Comparison of ENCODE assay signal across 8 cellular contexts in the genomic region with DNA sequence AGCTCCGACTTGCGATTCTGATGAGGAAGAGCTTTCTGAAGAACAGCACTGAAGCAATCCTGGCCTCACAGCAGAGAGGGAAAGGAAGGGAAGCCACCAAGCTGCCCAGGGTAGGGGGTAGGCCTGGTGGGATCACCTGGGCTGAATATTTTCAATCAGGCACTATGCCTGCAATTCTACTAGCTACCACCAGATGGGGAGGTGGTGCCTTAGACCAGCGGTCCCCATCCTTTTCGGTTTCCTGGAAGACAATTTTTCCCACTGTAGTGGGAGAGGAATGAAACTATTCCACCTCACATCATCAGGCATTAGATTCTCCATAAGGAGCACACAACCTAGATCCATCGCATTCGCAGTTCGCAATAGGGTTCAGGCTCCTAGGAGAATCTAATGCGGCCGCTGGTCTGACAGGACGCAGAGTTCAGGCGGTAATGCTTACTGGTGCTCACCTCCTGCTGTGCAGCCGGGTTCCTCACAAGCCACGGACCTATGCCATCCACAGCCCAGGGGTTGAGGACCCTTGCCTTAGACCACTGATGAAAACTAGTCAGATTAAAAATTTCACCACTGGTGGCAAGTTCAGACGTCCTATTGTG. TPM values are rescaled to one million over a fixed set of nuclear protein-coding genes. Genes with fewer than 3 reads are reported as not detected.
DNase-seq lines count a peak whose midpoint lies in the region; ATAC-seq, FAIRE-seq and TF ChIP-seq lines count a peak whose summit lies in the region.

No MANE protein-coding gene starts in this region.

- H2AFZ ChIP-seq in SU-DHL-6 (ENCODE audit: low read depth, low read length, severe bottlenecking) = no peak overlapping the region

- no peaks in the 10 kb centered on the region for H4K20me1 ChIP-seq in SU-DHL-6 (ENCODE audit: low read depth, low read length)

- no peak overlapping the region for H3K4me3 ChIP-seq in AG10803 (ENCODE audit: low read length)
- H3K4me3 ChIP-seq in SU-DHL-6 (ENCODE audit: insufficient read depth, low read length, poor library complexity, severe bottlenecking) = no peak overlapping the region
- H3K4me3 ChIP-seq in kidney epithelial cell (ENCODE audit: low read depth, low read length) = no peak overlapping the region

- peaks cover 8% of the 10 kb centered on the region for H3K4me1 Mint-ChIP-seq in activated naive CD8-positive, alpha-beta T cell treated with anti-CD3 and anti-CD28 coated beads for 36 hours

- H3K27ac ChIP-seq in SU-DHL-6 (ENCODE audit: low read depth, low read length) = no peak overlapping the region

- H3K9ac ChIP-seq in SU-DHL-6 (ENCODE audit: low read length) = no peak overlapping the region

- DNase-seq in AG10803 (ENCODE audit: low read depth) (no peak), GM12891 (ENCODE audit: insufficient read length, low spot score) (peak; percentile 46), kidney epithelial cell (ENCODE audit: low read depth) (no peak), RPMI8226 (no peak)
- DNase-seq in activated naive CD8-positive, alpha-beta T cell treated with anti-CD3 and anti-CD28 coated beads for 36 hours = no peak

- peaks cover 20% of the 10 kb centered on the region for H3K79me2 ChIP-seq in SU-DHL-6 (ENCODE audit: insufficient read depth, low read length)

- H3K4me3 Mint-ChIP-seq in activated naive CD8-positive, alpha-beta T cell treated with anti-CD3 and anti-CD28 coated beads for 36 hours = no peak overlapping the region

- no peak overlapping the region for H3K4me2 ChIP-seq in SU-DHL-6 (ENCODE audit: low read depth, low read length, poor library complexity, severe bottlenecking)

- H3K36me3 ChIP-seq in SU-DHL-6 (ENCODE audit: low read length) (no peaks in the 10 kb centered on the region), kidney epithelial cell (ENCODE audit: control insufficient read depth, insufficient read depth, low read length) (no peaks in the 10 kb centered on the region)

- peaks cover 19% of the 10 kb centered on the region for H3F3A ChIP-seq in SU-DHL-6 (ENCODE audit: insufficient read depth)

- H3K9me2 ChIP-seq in SU-DHL-6 (replicated peaks; ENCODE audit: insufficient read depth, low read length) = no peaks in the 10 kb centered on the region

- no peak for ATAC-seq in HG02763 (IDR thresholded peaks at IDR 0.05; ENCODE audit: unreplicated experiment)
- ATAC-seq in HG03159 (IDR thresholded peaks at IDR 0.05; ENCODE audit: unreplicated experiment) = no peak

- H3K27ac Mint-ChIP-seq in activated naive CD8-positive, alpha-beta T cell treated with anti-CD3 and anti-CD28 coated beads for 36 hours = no peak overlapping the region

- TF ChIP-seq CTCF in AG10803 (conservative IDR thresholded peaks at IDR 0.05; ENCODE audit: low read length) = peak; percentile 51
- TF ChIP-seq CTCF in SU-DHL-6 (IDR thresholded peaks at IDR 0.05; ENCODE audit: insufficient read depth, low read length, poor library complexity, severe bottlenecking) = peak; percentile 57
- peak; percentile 56 for TF ChIP-seq CTCF in kidney epithelial cell (IDR thresholded peaks at IDR 0.05; ENCODE audit: insufficient read depth, low read length, poor library complexity, severe bottlenecking)

- H3K36me3 Mint-ChIP-seq in activated naive CD8-positive, alpha-beta T cell treated with anti-CD3 and anti-CD28 coated beads for 36 hours = peaks cover 7% of the 10 kb centered on the region

- peaks cover 5% of the 10 kb centered on the region for H3K9me3 Mint-ChIP-seq in activated naive CD8-positive, alpha-beta T cell treated with anti-CD3 and anti-CD28 coated beads for 36 hours

- H3K27me3 ChIP-seq in SU-DHL-6 (ENCODE audit: low read length) (no peaks in the 10 kb centered on the region), kidney epithelial cell (ENCODE audit: control insufficient read depth, insufficient read depth, low read length) (no peaks in the 10 kb centered on the region)

- peak; percentile 63 for FAIRE-seq in GM12891 (lab: Jason Lieb, UNC)

- H3K9me3 ChIP-seq in SU-DHL-6 (ENCODE audit: insufficient read depth, low read length) = no peaks in the 10 kb centered on the region

- H3K27me3 Mint-ChIP-seq in activated naive CD8-positive, alpha-beta T cell treated with anti-CD3 and anti-CD28 coated beads for 36 hours = peaks cover 4% of the 10 kb centered on the region

- no peak for TF ChIP-seq POLR2A in GM12891 (IDR thresholded peaks at IDR 0.05; ENCODE audit: low read depth, low read length)

TF ChIP-seq in GM12891, 5 proteins besides CTCF, POLR2A, EP300 and RAD21:
- no peak for TF ChIP-seq PAX5 (IDR thresholded peaks at IDR 0.05; ENCODE audit: insufficient read depth, low read length, severe bottlenecking)
- TF ChIP-seq POU2F2 (IDR thresholded peaks at IDR 0.05; ENCODE audit: low read depth, low read length) = no peak
- TF ChIP-seq TAF1 (IDR thresholded peaks at IDR 0.05; ENCODE audit: low read depth, low read length) = no peak
- TF ChIP-seq POLR2AphosphoS5 (IDR thresholded peaks at IDR 0.05; ENCODE audit: low read depth, low read length) = no peak
- TF ChIP-seq SPI1 (IDR thresholded peaks at IDR 0.05; ENCODE audit: low read depth, low read length) = no peak

RNA-seq across cellular contexts. Expression of gene LRRC20, which starts 2.7 kb away (rescaled TPM):
- polyA plus RNA-seq in GM12891 (2012; ENCODE audit: low read depth, missing spikeins) = 11.6 TPM
- 37.9 and 72.1 TPM in 2 replicates for total RNA-seq in kidney epithelial cell
- total RNA-seq in activated naive CD8-positive, alpha-beta T cell treated with anti-CD3 and anti-CD28 coated beads for 36 hours = 10 to 100 TPM; 14.0 to 16.0 TPM

RNA-seq across cellular contexts. Expression of gene EIF4EBP2, which starts 24.3 kb away (rescaled TPM):
- 16.1 TPM for polyA plus RNA-seq in GM12891 (2012; ENCODE audit: low read depth, missing spikeins)
- total RNA-seq in kidney epithelial cell = 33.5 and 34.3 TPM in 2 replicates
- 10 to 100 TPM; 31.0 to 31.4 TPM for total RNA-seq in activated naive CD8-positive, alpha-beta T cell treated with anti-CD3 and anti-CD28 coated beads for 36 hours
